8 cellular contexts compared by ENCODE assay signal in the genomic region with DNA sequence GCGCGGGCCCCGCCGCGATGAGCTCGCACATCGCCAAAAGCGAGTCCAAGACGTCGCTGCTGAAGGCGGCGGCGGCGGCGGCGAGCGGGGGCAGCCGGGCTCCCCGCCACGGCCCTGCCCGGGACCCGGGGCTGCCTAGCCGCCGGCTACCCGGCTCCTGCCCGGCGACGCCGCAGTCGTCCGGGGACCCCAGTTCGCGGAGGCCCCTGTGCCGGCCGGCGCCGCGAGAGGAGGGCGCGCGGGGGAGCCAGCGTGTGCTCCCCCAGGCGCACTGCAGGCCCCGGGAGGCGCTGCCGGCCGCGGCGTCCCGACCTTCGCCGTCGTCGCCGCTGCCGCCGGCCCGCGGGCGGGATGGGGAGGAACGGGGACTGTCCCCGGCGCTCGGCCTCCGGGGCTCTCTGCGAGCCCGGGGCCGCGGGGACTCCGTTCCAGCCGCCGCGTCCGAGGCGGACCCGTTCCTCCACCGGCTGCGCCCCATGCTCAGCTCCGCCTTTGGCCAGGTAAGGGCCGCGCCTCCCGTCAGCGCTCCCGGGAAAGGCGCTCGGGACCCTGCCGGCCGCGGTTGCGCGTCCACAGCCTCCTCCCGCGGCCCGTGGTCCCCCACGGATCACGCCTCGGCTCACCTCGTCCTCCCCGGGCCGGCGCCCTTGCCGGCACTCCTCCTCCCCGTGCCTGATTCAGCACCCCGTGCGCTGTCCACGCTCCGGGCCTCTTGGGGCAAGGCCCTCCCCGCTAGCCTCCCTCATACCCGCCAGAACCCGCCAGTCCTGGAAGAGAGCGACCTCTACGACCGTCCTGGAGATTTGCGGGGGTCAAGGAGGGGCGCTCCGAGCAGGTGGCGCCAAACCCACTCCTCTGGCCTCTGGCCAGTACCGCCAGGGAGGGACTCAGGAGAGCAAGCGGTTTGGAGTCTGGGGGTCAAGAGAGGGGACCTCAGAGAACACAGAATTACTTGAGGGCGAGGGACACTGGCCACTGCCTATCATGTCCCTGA. TPM values are rescaled to one million over a fixed set of nuclear protein-coding genes. Genes with fewer than 3 reads are reported as not detected.
DNase-seq lines count a peak whose midpoint lies in the region; ATAC-seq and TF ChIP-seq lines count a peak whose summit lies in the region.

No MANE protein-coding gene starts in this region.

- no peaks in the 10 kb centered on the region for H3F3A ChIP-seq in OCI-LY1 (ENCODE audit: insufficient read depth, low read length)

- H3K4me3 ChIP-seq in GM12875 (ENCODE audit: low read depth, low read length) (peak overlapping the region; percentile 50), OCI-LY1 (ENCODE audit: low read depth, low read length, poor library complexity, severe bottlenecking) (peak overlapping the region; percentile 54), foreskin fibroblast (ENCODE audit: low read depth in 1 of 2, low read length in 2 of 2) (peak overlapping the region in 1 of 2 donors; percentile 8)

- H2AFZ ChIP-seq in OCI-LY1 (ENCODE audit: low read length) = no peak overlapping the region

- intact Hi-C loops in activated T-helper 2 cell treated with anti-CD3 and anti-CD28 coated beads, Interferon-gamma antibody, Interleukin-2, Interleukin-4, amounts not matched to agents 10 μg/mL and 5 μg/mL and 100 μg/mL, durations not matched to agents 14 hours and 24 hours and 36 hours (cut with micrococcal nuclease) = no loop called here

- peak overlapping the region; percentile 66 for H3K4me3 Mint-ChIP-seq in activated T-helper 2 cell treated with anti-CD3 and anti-CD28 coated beads, Interferon-gamma antibody, Interleukin-2, Interleukin-4, amounts not matched to agents 10 μg/mL and 5 μg/mL and 100 μg/mL, durations not matched to agents 14 hours and 24 hours and 36 hours (ENCODE audit: low read depth)
- peak overlapping the region; percentile 65 for H3K4me3 Mint-ChIP-seq in progenitor cell of endocrine pancreas (ENCODE audit: low read depth)

- H4K20me1 ChIP-seq in OCI-LY1 (ENCODE audit: insufficient read depth, low read length) = no peaks in the 10 kb centered on the region

- no peak overlapping the region for H3K9ac ChIP-seq in OCI-LY1 (ENCODE audit: low read length)

- peaks cover 71% of the 10 kb centered on the region for H3K27me3 Mint-ChIP-seq in activated T-helper 2 cell treated with anti-CD3 and anti-CD28 coated beads, Interferon-gamma antibody, Interleukin-2, Interleukin-4, amounts not matched to agents 10 μg/mL and 5 μg/mL and 100 μg/mL, durations not matched to agents 14 hours and 24 hours and 36 hours (ENCODE audit: low read depth)
- peaks cover 64% of the 10 kb centered on the region for H3K27me3 Mint-ChIP-seq in progenitor cell of endocrine pancreas

- TF ChIP-seq CTCF in GM12875 (IDR thresholded peaks at IDR 0.05; ENCODE audit: borderline replicate concordance, insufficient read depth, low read depth, low read length) = no peak
- no peak for TF ChIP-seq CTCF in OCI-LY1 (IDR thresholded peaks at IDR 0.05; ENCODE audit: low read length)
- no peak for TF ChIP-seq CTCF in foreskin fibroblast (IDR thresholded peaks at IDR 0.05; ENCODE audit: low read depth, low read length)
- peak; percentile 19 for TF ChIP-seq CTCF in progenitor cell of endocrine pancreas (IDR thresholded peaks at IDR 0.05; ENCODE audit: unreplicated experiment)

- H3K4me2 ChIP-seq in OCI-LY1 (ENCODE audit: low read length) = peak overlapping the region; percentile 91

- H3K27ac Mint-ChIP-seq in activated T-helper 2 cell treated with anti-CD3 and anti-CD28 coated beads, Interferon-gamma antibody, Interleukin-2, Interleukin-4, amounts not matched to agents 10 μg/mL and 5 μg/mL and 100 μg/mL, durations not matched to agents 14 hours and 24 hours and 36 hours = no peak overlapping the region
- H3K27ac Mint-ChIP-seq in progenitor cell of endocrine pancreas = no peak overlapping the region

- H3K9me3 ChIP-seq in OCI-LY1 (ENCODE audit: low read length) = no peaks in the 10 kb centered on the region

- DNase-seq in activated T-helper 2 cell treated with anti-CD3 and anti-CD28 coated beads, Interferon-gamma antibody, Interleukin-2, Interleukin-4, amounts not matched to agents 10 μg/mL and 5 μg/mL and 100 μg/mL, durations not matched to agents 14 hours and 24 hours and 36 hours (ENCODE audit: low spot score) = peak; percentile 56
- DNase-seq in foreskin fibroblast = peak; percentile 40 to 78
- DNase-seq in progenitor cell of endocrine pancreas (ENCODE audit: low spot score, unreplicated experiment) = peak; percentile 65
- DNase-seq in NCI-H2196 treated with DMSO at 0.1 percent for 48 hours (lab: John Stamatoyannopoulos, UW; ENCODE audit: unreplicated experiment) = no peak

- H3K27me3 ChIP-seq in OCI-LY1 (ENCODE audit: insufficient read depth, low read length) = peaks cover 13% of the 10 kb centered on the region

- no peaks in the 10 kb centered on the region for H3K79me2 ChIP-seq in OCI-LY1 (ENCODE audit: insufficient read depth, low read length)

- no peaks in the 10 kb centered on the region for H3K36me3 ChIP-seq in OCI-LY1 (ENCODE audit: insufficient read depth, low read length)

- H3K4me1 ChIP-seq in OCI-LY1 (ENCODE audit: insufficient read depth, low read length, severe bottlenecking) = peaks cover 14% of the 10 kb centered on the region

- H3K9me2 ChIP-seq in OCI-LY1 (ENCODE audit: low read depth, low read length) = no peaks in the 10 kb centered on the region

- ATAC-seq in HG02571 (IDR thresholded peaks at IDR 0.05; ENCODE audit: unreplicated experiment) = peak; percentile 26
- ATAC-seq in HG03571 (IDR thresholded peaks at IDR 0.05; ENCODE audit: unreplicated experiment) = no peak

- no peak overlapping the region for H3K27ac ChIP-seq in OCI-LY1 (ENCODE audit: low read depth, low read length, poor library complexity, severe bottlenecking)

- H3K9me3 Mint-ChIP-seq in activated T-helper 2 cell treated with anti-CD3 and anti-CD28 coated beads, Interferon-gamma antibody, Interleukin-2, Interleukin-4, amounts not matched to agents 10 μg/mL and 5 μg/mL and 100 μg/mL, durations not matched to agents 14 hours and 24 hours and 36 hours = no peaks in the 10 kb centered on the region
- no peaks in the 10 kb centered on the region for H3K9me3 Mint-ChIP-seq in progenitor cell of endocrine pancreas (ENCODE audit: low read depth)

- peaks cover 4% of the 10 kb centered on the region for H3K4me1 Mint-ChIP-seq in activated T-helper 2 cell treated with anti-CD3 and anti-CD28 coated beads, Interferon-gamma antibody, Interleukin-2, Interleukin-4, amounts not matched to agents 10 μg/mL and 5 μg/mL and 100 μg/mL, durations not matched to agents 14 hours and 24 hours and 36 hours (ENCODE audit: low read depth)
- H3K4me1 Mint-ChIP-seq in progenitor cell of endocrine pancreas (ENCODE audit: low read depth) = peaks cover 9% of the 10 kb centered on the region

- H3K36me3 Mint-ChIP-seq in activated T-helper 2 cell treated with anti-CD3 and anti-CD28 coated beads, Interferon-gamma antibody, Interleukin-2, Interleukin-4, amounts not matched to agents 10 μg/mL and 5 μg/mL and 100 μg/mL, durations not matched to agents 14 hours and 24 hours and 36 hours (ENCODE audit: low read depth) = no peaks in the 10 kb centered on the region
- no peaks in the 10 kb centered on the region for H3K36me3 Mint-ChIP-seq in progenitor cell of endocrine pancreas (ENCODE audit: insufficient read depth)

RNA-seq across cellular contexts. Expression of a gene that starts 0.7 kb away (rescaled TPM):
- 0.27 and 0.41 TPM in 2 replicates for total RNA-seq in activated T-helper 2 cell treated with anti-CD3 and anti-CD28 coated beads, Interferon-gamma antibody, Interleukin-2, Interleukin-4, amounts not matched to agents 10 μg/mL and 5 μg/mL and 100 μg/mL, durations not matched to agents 14 hours and 24 hours and 36 hours
- total RNA-seq in progenitor cell of endocrine pancreas = 0.19 and 0.49 TPM in 2 replicates

RNA-seq across cellular contexts. Expression of a gene that starts 45.8 kb away (rescaled TPM):
- total RNA-seq in activated T-helper 2 cell treated with anti-CD3 and anti-CD28 coated beads, Interferon-gamma antibody, Interleukin-2, Interleukin-4, amounts not matched to agents 10 μg/mL and 5 μg/mL and 100 μg/mL, durations not matched to agents 14 hours and 24 hours and 36 hours = 136 and 142 TPM in 2 replicates
- total RNA-seq in progenitor cell of endocrine pancreas = 174 and 187 TPM in 2 replicates

RNA-seq across cellular contexts. Expression of a gene that starts 59.9 kb away (rescaled TPM):
- total RNA-seq in activated T-helper 2 cell treated with anti-CD3 and anti-CD28 coated beads, Interferon-gamma antibody, Interleukin-2, Interleukin-4, amounts not matched to agents 10 μg/mL and 5 μg/mL and 100 μg/mL, durations not matched to agents 14 hours and 24 hours and 36 hours = 64.3 and 65.7 TPM in 2 replicates
- 51.6 and 59.7 TPM in 2 replicates for total RNA-seq in progenitor cell of endocrine pancreas
